18 cellular contexts compared by ENCODE assay signal in the genomic region with DNA sequence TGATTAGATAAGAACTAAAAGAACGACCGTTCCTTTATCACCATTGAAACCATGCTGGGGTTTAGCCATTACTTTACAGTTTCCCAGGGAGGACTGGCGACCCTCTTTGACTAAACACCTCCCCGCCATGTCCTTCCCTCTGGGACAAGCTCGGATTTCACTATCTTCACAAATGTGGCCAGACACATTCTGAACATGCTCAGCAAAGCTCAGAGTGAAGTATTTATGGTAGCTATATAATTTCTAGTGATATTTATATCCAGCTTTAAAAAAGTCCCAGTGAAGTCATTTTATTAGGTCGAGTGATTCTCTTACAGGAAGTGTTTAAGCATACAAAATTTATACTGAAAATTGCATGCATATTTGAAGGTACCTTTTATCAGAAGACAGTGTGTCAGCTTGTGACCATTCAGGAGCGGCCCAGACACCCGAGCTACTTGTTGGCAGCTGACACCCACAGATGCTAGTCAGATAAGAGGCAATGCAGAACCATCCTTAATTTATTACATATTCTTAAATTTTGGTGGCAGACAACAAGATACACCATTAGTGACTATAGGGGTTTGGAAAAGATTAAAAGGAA. TPM values are rescaled to one million over a fixed set of nuclear protein-coding genes. Genes with fewer than 3 reads are reported as not detected.
A peak's percentile ranks its signal among the peaks of the same experiment; 100 is the strongest.
DNase-seq lines count a peak whose midpoint lies in the region; ATAC-seq and TF ChIP-seq lines count a peak whose summit lies in the region.
"Had no signal": no experiment of that assay in that cellular context is flagged by ENCODE, and none has a peak within 500 bp of the region (broad histone marks: within the 10 kb centered on the region; RNA-seq: fewer than 3 reads in every experiment).

No MANE protein-coding gene starts in this region.

- DNase-seq in NCI-H2171 treated with DMSO at 0.1 percent for 48 hours (lab: John Stamatoyannopoulos, UW) (peak; percentile 31), NCI-H2171 (lab: John Stamatoyannopoulos, UW) (no peak), GM13976 (ENCODE audit: low spot score) (peak; percentile 33), neural progenitor cell (ENCODE audit: low spot score) (no peak), SKM-1 (lab: John Stamatoyannopoulos, UW; ENCODE audit: unreplicated experiment) (no peak), NCI-H526 (lab: John Stamatoyannopoulos, UW) (no peak)
- DNase-seq in activated naive CD8-positive, alpha-beta T cell treated with anti-CD3 and anti-CD28 coated beads, Interleukin-2, amount 50 U/mL, for 24 hours, result no peak
- DNase-seq: activated CD4-positive, alpha-beta T cell treated with anti-CD3 and anti-CD28 coated beads, Interleukin-2, amount 10 ng/mL, durations not matched to agents 24 days and 14 days; activated T-cell treated with anti-CD3 and anti-CD28 coated beads, Interleukin-2, amount 50 U/mL, for 4 hours; amygdala; lower lobe of right lung; NK-92 treated with Interleukin-12 subunit alpha and Interleukin-12 subunit beta, amount 100 ng/mL, for 24 hours; right lobe of liver; Right ventricle myocardium superior; stimulated activated CD4-positive, alpha-beta T cell treated with anti-CD3 and anti-CD28 coated beads, Interleukin-4, amount 100 ng/mL, for 24 hours; transverse colon had no signal

- H3K27ac Mint-ChIP-seq in activated naive CD8-positive, alpha-beta T cell treated with anti-CD3 and anti-CD28 coated beads, Interleukin-2, amount 50 U/mL, for 24 hours, result peak overlapping the region; percentile 80
- H3K27ac Mint-ChIP-seq in neural progenitor cell, result no peak overlapping the region
- H3K27ac Mint-ChIP-seq: activated CD4-positive, alpha-beta T cell treated with anti-CD3 and anti-CD28 coated beads, Interleukin-2, amount 10 ng/mL, durations not matched to agents 24 days and 14 days had no signal

- H3K27ac ChIP-seq in neural progenitor cell, result no peak overlapping the region
- H3K27ac ChIP-seq: gastroesophageal sphincter, lower lobe of right lung, right lobe of liver, transverse colon had no signal

- TF ChIP-seq CTCF in GM13976 (IDR thresholded peaks at IDR 0.05; ENCODE audit: borderline replicate concordance, control extremely low read depth, extremely low read depth, insufficient read depth, missing control alignments), result no peak
- no peak for TF ChIP-seq CTCF in neural progenitor cell (IDR thresholded peaks at IDR 0.05)

- H3K27me3 ChIP-seq in neural progenitor cell, result no peaks in the 10 kb centered on the region
- H3K27me3 ChIP-seq: gastroesophageal sphincter, right lobe of liver, transverse colon had no signal

- in situ Hi-C loops in GM13976 (cut with MboI; ENCODE audit: low sequenced_read_pairs, unreplicated experiment), result no loop called here

- no peak overlapping the region for H3K9ac ChIP-seq in neural progenitor cell

- H3K36me3 Mint-ChIP-seq in activated naive CD8-positive, alpha-beta T cell treated with anti-CD3 and anti-CD28 coated beads, Interleukin-2, amount 50 U/mL, for 24 hours (ENCODE audit: low read depth), result peaks cover 31% of the 10 kb centered on the region
- H3K36me3 Mint-ChIP-seq in neural progenitor cell, result peaks cover 37% of the 10 kb centered on the region

- ATAC-seq in activated naive CD8-positive, alpha-beta T cell treated with anti-CD3 and anti-CD28 coated beads, Interleukin-2, amount 50 U/mL, for 24 hours, result no peak
- ATAC-seq in HG02763 (IDR thresholded peaks at IDR 0.05; ENCODE audit: unreplicated experiment), result no peak
- ATAC-seq: activated T-cell treated with anti-CD3 and anti-CD28 coated beads, Interleukin-2, amount 50 U/mL, for 4 hours; gastroesophageal sphincter; lower lobe of right lung; right lobe of liver had no signal

- no peaks in the 10 kb centered on the region for H3K27me3 Mint-ChIP-seq in activated naive CD8-positive, alpha-beta T cell treated with anti-CD3 and anti-CD28 coated beads, Interleukin-2, amount 50 U/mL, for 24 hours
- H3K27me3 Mint-ChIP-seq in neural progenitor cell (ENCODE audit: insufficient read depth, low read depth), result peaks cover 2% of the 10 kb centered on the region
- H3K27me3 Mint-ChIP-seq: activated CD4-positive, alpha-beta T cell treated with anti-CD3 and anti-CD28 coated beads, Interleukin-2, amount 10 ng/mL, durations not matched to agents 24 days and 14 days had no signal

- H3K36me3 ChIP-seq in neural progenitor cell, result no peaks in the 10 kb centered on the region
- H3K36me3 ChIP-seq: right lobe of liver had no signal

- H3K4me2 ChIP-seq in neural progenitor cell, result peak overlapping the region; percentile 45

- H3K4me1 Mint-ChIP-seq in activated naive CD8-positive, alpha-beta T cell treated with anti-CD3 and anti-CD28 coated beads, Interleukin-2, amount 50 U/mL, for 24 hours, result peaks cover 78% of the 10 kb centered on the region
- H3K4me1 Mint-ChIP-seq in neural progenitor cell, result peaks cover 51% of the 10 kb centered on the region

- no peak overlapping the region for H2AFZ ChIP-seq in neural progenitor cell (replicated peaks)

- no peak overlapping the region for H3K4me3 ChIP-seq in neural progenitor cell
- H3K4me3 ChIP-seq: gastroesophageal sphincter, lower lobe of right lung, right lobe of liver, transverse colon had no signal

- H3K79me2 ChIP-seq in neural progenitor cell (ENCODE audit: low read depth), result peaks cover 33% of the 10 kb centered on the region

- no peaks in the 10 kb centered on the region for H3K9me3 ChIP-seq in neural progenitor cell (ENCODE audit: low read depth)
- H3K9me3 ChIP-seq: gastroesophageal sphincter, lower lobe of right lung, right lobe of liver, transverse colon had no signal

- H3F3A ChIP-seq in neural progenitor cell (ENCODE audit: low read depth), result peaks cover 20% of the 10 kb centered on the region

- H3K9me3 Mint-ChIP-seq in activated naive CD8-positive, alpha-beta T cell treated with anti-CD3 and anti-CD28 coated beads, Interleukin-2, amount 50 U/mL, for 24 hours, result no peaks in the 10 kb centered on the region
- no peaks in the 10 kb centered on the region for H3K9me3 Mint-ChIP-seq in neural progenitor cell
- H3K9me3 Mint-ChIP-seq: activated CD4-positive, alpha-beta T cell treated with anti-CD3 and anti-CD28 coated beads, Interleukin-2, amount 10 ng/mL, durations not matched to agents 24 days and 14 days; activated T-cell treated with anti-CD3 and anti-CD28 coated beads, Interleukin-2, amount 50 U/mL, for 4 hours had no signal

- no peak overlapping the region for H3K4me3 Mint-ChIP-seq in activated naive CD8-positive, alpha-beta T cell treated with anti-CD3 and anti-CD28 coated beads, Interleukin-2, amount 50 U/mL, for 24 hours
- H3K4me3 Mint-ChIP-seq in neural progenitor cell, result no peak overlapping the region
- H3K4me3 Mint-ChIP-seq: activated CD4-positive, alpha-beta T cell treated with anti-CD3 and anti-CD28 coated beads, Interleukin-2, amount 10 ng/mL, durations not matched to agents 24 days and 14 days; activated T-cell treated with anti-CD3 and anti-CD28 coated beads, Interleukin-2, amount 50 U/mL, for 4 hours had no signal

- peaks cover 7% of the 10 kb centered on the region for H4K20me1 ChIP-seq in neural progenitor cell (ENCODE audit: low read depth)

- peaks cover 43% of the 10 kb centered on the region for H3K4me1 ChIP-seq in neural progenitor cell
- H3K4me1 ChIP-seq: lower lobe of right lung, right lobe of liver, transverse colon had no signal

RNA-seq across cellular contexts. Expression of gene NIN, which starts 36.8 kb away (rescaled TPM):
- total RNA-seq in neural progenitor cell (ENCODE audit: low replicate concordance), result 34.7 and 49.0 TPM in 2 replicates

Comparison
In these comparisons a context has a peak if more than half of its experiments do, and no peak if none do; other contexts are left out.
1. DNase-seq: peak in NCI-H2171 treated with DMSO at 0.1 percent for 48 hours (single experiment) and GM13976 (single experiment); none in NCI-H2171 (single experiment), activated naive CD8-positive, alpha-beta T cell treated with anti-CD3 and anti-CD28 coated beads, Interleukin-2, amount 50 U/mL, for 24 hours (single experiment), neural progenitor cell (single experiment), SKM-1 (single experiment) and NCI-H526 (0 of 2).